In genomic region chr9:97313746-97314145, GRCh38 we compare ENCODE assay signal across 29 cellular contexts.
"Had no signal": no experiment of that assay in that cellular context is flagged by ENCODE, and none has a peak within 500 bp of the region (broad histone marks: within the 10 kb centered on the region; RNA-seq: fewer than 3 reads in every experiment).

No MANE protein-coding gene starts in this region.

- H3K9me3 Mint-ChIP-seq: naive thymus-derived CD8-positive, alpha-beta T cell; natural killer cell treated with Interleukin-12 subunit alpha and Interleukin-12 subunit beta and Interleukin-15 and Interleukin-18, amount 100 ng/mL, for 72 hours; nephron progenitor cell; neural crest cell; stimulated activated effector memory CD8-positive, alpha-beta T cell treated with anti-CD3 and anti-CD28 coated beads, Interleukin-12 subunit alpha, Interleukin-12 subunit beta, amount 100 ng/mL, for 72 hours; stimulated activated naive B cell treated with anti-CD40 and anti-IgM and Interleukin-4, amounts not matched to agents 10 μg/mL and 1 μg/mL and 100 μg/mL, for 72 hours; stimulated activated naive CD8-positive, alpha-beta T cell treated with anti-CD3 and anti-CD28 coated beads, Interleukin-15, Interleukin-2, amounts not matched to agents 100 ng/mL and 50 ng/mL, for 24 hours; type B pancreatic cell had no signal

- H3K27me3 ChIP-seq: neutrophil, pancreas, right lobe of liver, sigmoid colon, stomach, tibial artery, transverse colon, upper lobe of right lung, uterus had no signal

- H3K4me1 Mint-ChIP-seq: nephron progenitor cell; stimulated activated naive B cell treated with anti-CD40 and anti-IgM and Interleukin-4, amounts not matched to agents 10 μg/mL and 1 μg/mL and 100 μg/mL, for 72 hours had no signal

- H3K36me3 ChIP-seq: right lobe of liver, upper lobe of right lung, uterus had no signal

- H3K4me1 ChIP-seq: pancreas, psoas muscle, right lobe of liver, sigmoid colon, stomach, tibial artery, transverse colon, upper lobe of right lung, uterus had no signal

- H3K4me3 Mint-ChIP-seq: naive thymus-derived CD8-positive, alpha-beta T cell; natural killer cell treated with Interleukin-12 subunit alpha and Interleukin-12 subunit beta and Interleukin-15 and Interleukin-18, amount 100 ng/mL, for 72 hours; nephron progenitor cell; neural crest cell; stimulated activated effector memory CD8-positive, alpha-beta T cell treated with anti-CD3 and anti-CD28 coated beads, Interleukin-12 subunit alpha, Interleukin-12 subunit beta, amount 100 ng/mL, for 72 hours; stimulated activated naive B cell treated with anti-CD40 and anti-IgM and Interleukin-4, amounts not matched to agents 10 μg/mL and 1 μg/mL and 100 μg/mL, for 72 hours; stimulated activated naive CD8-positive, alpha-beta T cell treated with anti-CD3 and anti-CD28 coated beads, Interleukin-15, Interleukin-2, amounts not matched to agents 100 ng/mL and 50 ng/mL, for 24 hours; type B pancreatic cell had no signal

- H3K36me3 Mint-ChIP-seq: natural killer cell treated with Interleukin-12 subunit alpha and Interleukin-12 subunit beta and Interleukin-15 and Interleukin-18, amount 100 ng/mL, for 72 hours had no signal

- H3K4me3 ChIP-seq: pancreas, psoas muscle, right lobe of liver, sigmoid colon, stomach, thoracic aorta, tibial artery, transverse colon, upper lobe of right lung, uterus had no signal

- H3K27ac Mint-ChIP-seq: natural killer cell treated with Interleukin-12 subunit alpha and Interleukin-12 subunit beta and Interleukin-15 and Interleukin-18, amount 100 ng/mL, for 72 hours; nephron progenitor cell; progenitor cell of endocrine pancreas; stimulated activated effector memory CD8-positive, alpha-beta T cell treated with anti-CD3 and anti-CD28 coated beads, Interleukin-12 subunit alpha, Interleukin-12 subunit beta, amount 100 ng/mL, for 72 hours; stimulated activated naive B cell treated with anti-CD40 and anti-IgM and Interleukin-4, amounts not matched to agents 10 μg/mL and 1 μg/mL and 100 μg/mL, for 72 hours; stimulated activated naive CD8-positive, alpha-beta T cell treated with anti-CD3 and anti-CD28 coated beads, Interleukin-15, Interleukin-2, amounts not matched to agents 100 ng/mL and 50 ng/mL, for 24 hours; type B pancreatic cell had no signal

- H3K27me3 Mint-ChIP-seq: naive thymus-derived CD8-positive, alpha-beta T cell; natural killer cell treated with Interleukin-12 subunit alpha and Interleukin-12 subunit beta and Interleukin-15 and Interleukin-18, amount 100 ng/mL, for 72 hours; progenitor cell of endocrine pancreas; stimulated activated naive B cell treated with anti-CD40 and anti-IgM and Interleukin-4, amounts not matched to agents 10 μg/mL and 1 μg/mL and 100 μg/mL, for 72 hours; stimulated activated naive CD8-positive, alpha-beta T cell treated with anti-CD3 and anti-CD28 coated beads, Interleukin-15, Interleukin-2, amounts not matched to agents 100 ng/mL and 50 ng/mL, for 24 hours; type B pancreatic cell had no signal

- H3K9me3 ChIP-seq: neutrophil, pancreas, psoas muscle, right lobe of liver, sigmoid colon, stomach, thoracic aorta, tibial artery, transverse colon, upper lobe of right lung, uterus had no signal

- ATAC-seq: naive thymus-derived CD8-positive, alpha-beta T cell; natural killer cell treated with Interleukin-12 subunit alpha and Interleukin-12 subunit beta and Interleukin-15 and Interleukin-18, amount 100 ng/mL, for 72 hours; pancreas; psoas muscle; right cardiac atrium; right lobe of liver; stimulated activated effector memory CD8-positive, alpha-beta T cell treated with anti-CD3 and anti-CD28 coated beads, Interleukin-12 subunit alpha, Interleukin-12 subunit beta, amount 100 ng/mL, for 72 hours; stimulated activated naive B cell treated with anti-CD40 and anti-IgM and Interleukin-4, amounts not matched to agents 10 μg/mL and 1 μg/mL and 100 μg/mL, for 72 hours had no signal

- DNase-seq: naive thymus-derived CD8-positive, alpha-beta T cell; nephron progenitor cell; nucleus accumbens; pancreas; posterior cingulate gyrus; psoas muscle; right cardiac atrium; right lobe of liver; sigmoid colon; small intestine; stimulated activated CD4-positive, alpha-beta T cell treated with anti-CD3 and anti-CD28 coated beads, Interleukin-15, amount 100 ng/mL, for 24 hours; stimulated activated CD4-positive, alpha-beta T cell treated with anti-CD3 and anti-CD28 coated beads, Interleukin-2, amount 100 ng/mL, for 24 hours; stimulated activated CD4-positive, alpha-beta T cell treated with anti-CD3 and anti-CD28 coated beads, Interleukin-2, amount 100 ng/mL, for 48 hours; stimulated activated CD4-positive, alpha-beta T cell treated with anti-CD3 and anti-CD28 coated beads, Interleukin-4, amount 100 ng/mL, for 24 hours; stimulated activated naive B cell treated with anti-CD40 and anti-IgM and Interleukin-4, amounts not matched to agents 10 μg/mL and 1 μg/mL and 100 μg/mL, for 72 hours; stimulated activated naive CD4-positive, alpha-beta T cell treated with Interleukin-2 at 50 U/mL for 16 hours; stomach; tibial artery; transverse colon; uterus had no signal

- H3K27ac ChIP-seq: neutrophil, pancreas, psoas muscle, right lobe of liver, sigmoid colon, stomach, thoracic aorta, tibial artery, transverse colon, upper lobe of right lung, uterus had no signal
